In genomic region chr3:5428607-5429516, GRCh38 we compare ENCODE assay signal across 1 cellular context.
A peak's percentile ranks its signal among the peaks of the same experiment; 100 is the strongest.
TF ChIP-seq lines count a peak whose summit lies in the region.

No MANE protein-coding gene starts in this region.

TF ChIP-seq in K562, 482 proteins besides CTCF, POLR2A, EP300 and RAD21 (continued from another document and continues in another):
- peak; percentile 58 for TF ChIP-seq HINFP (tag; conservative IDR thresholded peaks at IDR 0.05; ENCODE audit: low read depth)
- no peak; the same call in 1 of the 2 replicates for TF ChIP-seq ARID4B (CRISPR knock-in tag; IDR thresholded peaks at IDR 0.05)
- TF ChIP-seq PHF21A (IDR thresholded peaks at IDR 0.05; ENCODE audit: borderline replicate concordance, low read depth) = 0 out of 2 replicates have a peak, but pooled peaks have one; percentile 36
- TF ChIP-seq RUNX1 (IDR thresholded peaks at IDR 0.05; ENCODE audit: low read depth) = peak; percentile 83
- TF ChIP-seq ZNF239 (CRISPR knock-in tag; IDR thresholded peaks at IDR 0.05) = peak; percentile 44
- TF ChIP-seq KDM5B (IDR thresholded peaks at IDR 0.05; ENCODE audit: insufficient replicate concordance, low read depth, low read length) = no peak
- peak; percentile 96 for TF ChIP-seq GATAD2B (IDR thresholded peaks at IDR 0.05; ENCODE audit: borderline replicate concordance)
- TF ChIP-seq ZNF395 (CRISPR knock-in tag; IDR thresholded peaks at IDR 0.05) = peak; percentile 98
- 0 out of 2 replicates have a peak, but pooled peaks have one; percentile 34 for TF ChIP-seq ZZZ3 (IDR thresholded peaks at IDR 0.05)
- TF ChIP-seq ATF4 (CRISPR knock-in tag; IDR thresholded peaks at IDR 0.05) = peak; percentile 75
- TF ChIP-seq ATF6 (CRISPR knock-in tag; IDR thresholded peaks at IDR 0.05) = peak; percentile 77; the same call in 1 of the 2 replicates
- TF ChIP-seq HDAC3 (IDR thresholded peaks at IDR 0.05; ENCODE audit: borderline replicate concordance, partially characterized antibody) = peak; percentile 99
- peak; percentile 100 for TF ChIP-seq SMARCA4 (IDR thresholded peaks at IDR 0.05)
- peak; percentile 85; the same call in 1 of the 2 replicates for TF ChIP-seq TCF7 (IDR thresholded peaks at IDR 0.05; ENCODE audit: borderline replicate concordance)
- peak; percentile 83 for TF ChIP-seq ZBTB12 (CRISPR knock-in tag; IDR thresholded peaks at IDR 0.05)
- peak; percentile 69 for TF ChIP-seq GABPB1 (CRISPR knock-in tag; IDR thresholded peaks at IDR 0.05)
- peak; percentile 99 for TF ChIP-seq NCOR1 (IDR thresholded peaks at IDR 0.05)
- TF ChIP-seq CBFB (CRISPR knock-in tag; IDR thresholded peaks at IDR 0.05) = no peak
- peak; percentile 100 for TF ChIP-seq CBFA2T3 (IDR thresholded peaks at IDR 0.05)
- peak; percentile 87 for TF ChIP-seq FOS (IDR thresholded peaks at IDR 0.05; ENCODE audit: extremely low read depth, insufficient read length)
- TF ChIP-seq FOXP1 (CRISPR knock-in tag; IDR thresholded peaks at IDR 0.05) = peak; percentile 88
- no peak for TF ChIP-seq SNIP1 (IDR thresholded peaks at IDR 0.05; ENCODE audit: low read depth)
- peak in 1 of 2 experiments; percentile 25; a peak in 1 of 4 replicates for TF ChIP-seq SIN3A (IDR thresholded peaks at IDR 0.05; ENCODE audit: borderline replicate concordance in 2 of 2, control insufficient read depth in 1 of 2, low read depth in 2 of 2, low read length in 2 of 2)
- TF ChIP-seq MCM7 (IDR thresholded peaks at IDR 0.05) = peak in 1 of 2 experiments; percentile 93; a peak in 1 of 4 replicates
- TF ChIP-seq CLOCK (CRISPR knock-in tag; IDR thresholded peaks at IDR 0.05; ENCODE audit: borderline replicate concordance) = 0 out of 2 replicates have a peak, but pooled peaks have one; percentile 62
- TF ChIP-seq NCOA6 (IDR thresholded peaks at IDR 0.05) = peak; percentile 72
- TF ChIP-seq ZNF398 (CRISPR knock-in tag; IDR thresholded peaks at IDR 0.05) = no peak
- no peak for TF ChIP-seq PPARD (CRISPR knock-in tag; IDR thresholded peaks at IDR 0.05)
- no peak for TF ChIP-seq ZNF518B (CRISPR knock-in tag; IDR thresholded peaks at IDR 0.05)
- peak; percentile 95 for TF ChIP-seq NFIC (IDR thresholded peaks at IDR 0.05)
- TF ChIP-seq EHMT2 (IDR thresholded peaks at IDR 0.05) = peak; percentile 71
- peak; percentile 77; the same call in 1 of the 2 replicates for TF ChIP-seq CCAR2 (IDR thresholded peaks at IDR 0.05; ENCODE audit: low read depth, low read length)
- peak; percentile 94 for TF ChIP-seq ZBED1 (IDR thresholded peaks at IDR 0.05)
- TF ChIP-seq MAFK (IDR thresholded peaks at IDR 0.05; ENCODE audit: low read length) = peak; percentile 94
- TF ChIP-seq ELF1 (tag; IDR thresholded peaks at IDR 0.05) = peak; percentile 82
- TF ChIP-seq NCOA2 (IDR thresholded peaks at IDR 0.05; ENCODE audit: partially characterized antibody in 2 of 2) = peak; percentile 94 to 97
- TF ChIP-seq KAT8 (IDR thresholded peaks at IDR 0.05; ENCODE audit: low read depth) = no peak
- TF ChIP-seq NCOA4 (IDR thresholded peaks at IDR 0.05; ENCODE audit: partially characterized antibody) = no peak
- 0 out of 2 replicates have a peak, but pooled peaks have one; percentile 47 for TF ChIP-seq KLF13 (tag; IDR thresholded peaks at IDR 0.05; ENCODE audit: borderline replicate concordance, low read depth)
- peak; percentile 64 for TF ChIP-seq ZNF354B (CRISPR knock-in tag; IDR thresholded peaks at IDR 0.05)
- peak; percentile 30; the same call in 1 of the 2 replicates for TF ChIP-seq ILK (tag; IDR thresholded peaks at IDR 0.05; ENCODE audit: borderline replicate concordance, low read depth)
- peak; percentile 90 for TF ChIP-seq SPI1 (IDR thresholded peaks at IDR 0.05; ENCODE audit: borderline replicate concordance, low read depth, low read length)
- TF ChIP-seq ZKSCAN8 (CRISPR knock-in tag; IDR thresholded peaks at IDR 0.05) = peak; percentile 93
- 0 out of 2 replicates have a peak, but pooled peaks have one; percentile 31 for TF ChIP-seq CEBPG (CRISPR knock-in tag; IDR thresholded peaks at IDR 0.05)
- TF ChIP-seq CEBPG (tag; conservative IDR thresholded peaks at IDR 0.05 in 1 of 2, IDR thresholded peaks at IDR 0.05 in 1 of 2) = peak; percentile 47 to 80; a peak in 2 of 4 replicates
